9 cellular contexts compared by ENCODE assay signal in the genomic region with DNA sequence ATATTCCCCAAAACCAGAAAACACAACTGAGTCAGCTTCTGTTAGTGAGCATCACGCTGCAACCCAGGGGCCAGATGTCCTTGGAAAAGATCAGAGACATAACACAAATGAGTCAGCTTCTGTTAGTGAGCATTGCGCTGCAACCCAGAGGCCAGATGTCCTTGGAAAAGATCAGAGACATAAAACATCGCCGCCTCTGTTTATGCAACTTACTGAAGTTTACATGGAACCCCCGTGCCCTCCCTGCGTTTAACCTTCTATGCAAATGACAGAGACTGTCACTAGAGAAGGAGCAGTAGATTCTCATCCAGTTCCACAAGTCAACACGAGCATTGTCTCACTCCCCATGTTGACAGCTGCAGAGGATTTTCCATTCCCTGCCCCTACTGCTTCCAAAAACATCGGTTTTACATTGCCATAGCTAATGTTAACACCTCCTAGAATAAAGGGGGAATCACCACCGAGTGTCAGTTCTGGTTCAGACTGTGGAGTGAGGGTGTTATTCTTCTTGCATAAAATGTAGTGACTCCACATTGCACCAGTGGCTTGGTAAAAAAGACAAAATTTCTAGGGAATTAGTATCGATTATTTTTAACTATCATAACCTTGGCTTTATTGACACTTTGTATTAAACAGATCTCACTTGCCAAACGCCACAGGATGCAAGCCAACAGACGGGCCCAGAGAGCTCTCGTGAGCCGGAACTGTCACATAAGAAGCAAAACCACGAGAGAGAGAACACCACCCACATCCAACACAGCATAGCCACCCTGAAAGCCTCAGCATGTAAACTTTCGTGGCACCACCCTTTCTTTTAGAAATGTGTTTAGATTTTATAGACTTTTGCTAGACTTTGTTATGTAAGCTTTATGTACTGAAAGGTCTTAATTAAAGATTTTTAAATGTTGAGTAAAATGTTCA.
A peak's percentile ranks its signal among the peaks of the same experiment; 100 is the strongest.
DNase-seq lines count a peak whose midpoint lies in the region; ATAC-seq and TF ChIP-seq lines count a peak whose summit lies in the region.
"Had no signal": no experiment of that assay in that cellular context is flagged by ENCODE, and none has a peak within 500 bp of the region (broad histone marks: within the 10 kb centered on the region; RNA-seq: fewer than 3 reads in every experiment).

No MANE protein-coding gene starts in this region.

- H3K4me3 Mint-ChIP-seq in activated CD8-positive, alpha-beta memory T cell treated with anti-CD3 and anti-CD28 coated beads, Interleukin-2, amount 10 ng/mL, durations not matched to agents 7 days and 5 days: peak overlapping the region; percentile 21
- H3K4me3 Mint-ChIP-seq in stimulated activated naive CD8-positive, alpha-beta T cell treated with anti-CD3 and anti-CD28 coated beads, Interleukin-15, amount 100 ng/mL, for 72 hours: peak overlapping the region; percentile 30 to 66

- peaks cover 29% of the 10 kb centered on the region for H3K4me1 Mint-ChIP-seq in activated CD8-positive, alpha-beta memory T cell treated with anti-CD3 and anti-CD28 coated beads, Interleukin-2, amount 10 ng/mL, durations not matched to agents 7 days and 5 days
- H3K4me1 Mint-ChIP-seq in stimulated activated naive CD8-positive, alpha-beta T cell treated with anti-CD3 and anti-CD28 coated beads, Interleukin-15, amount 100 ng/mL, for 72 hours: peaks cover 31% of the 10 kb centered on the region

- peaks cover 5% of the 10 kb centered on the region for H3K36me3 Mint-ChIP-seq in activated CD8-positive, alpha-beta memory T cell treated with anti-CD3 and anti-CD28 coated beads, Interleukin-2, amount 10 ng/mL, durations not matched to agents 7 days and 5 days

- intact Hi-C loops in aorta (cut with DNase I): no loop called here

- H3K4me3 ChIP-seq in fibroblast of villous mesenchyme (ENCODE audit: low read depth, low read length) (no peak overlapping the region), aorta (ENCODE audit: low read length in 2 of 2) (no peak overlapping the region)

- H3K9me3 Mint-ChIP-seq in activated CD8-positive, alpha-beta memory T cell treated with anti-CD3 and anti-CD28 coated beads, Interleukin-2, amount 10 ng/mL, durations not matched to agents 7 days and 5 days (ENCODE audit: low read depth): no peaks in the 10 kb centered on the region
- H3K9me3 Mint-ChIP-seq in stimulated activated naive CD8-positive, alpha-beta T cell treated with anti-CD3 and anti-CD28 coated beads, Interleukin-15, amount 100 ng/mL, for 72 hours: no peaks in the 10 kb centered on the region

- H3K36me3 ChIP-seq in aorta (ENCODE audit: control insufficient read depth in 1 of 2, insufficient read depth in 2 of 2, low read length in 1 of 2): no peaks in the 10 kb centered on the region

- no peak overlapping the region for H3K27ac ChIP-seq in aorta (ENCODE audit: low read depth in 1 of 2, low read length in 2 of 2)
- H3K27ac ChIP-seq: 22Rv1 had no signal

- CTCF ChIA-PET in activated CD8-positive, alpha-beta memory T cell treated with anti-CD3 and anti-CD28 coated beads, Interleukin-2, amount 10 ng/mL, durations not matched to agents 7 days and 5 days (lab: Charles Lee): interaction anchor here (0.6 to 1.6 kb wide), 4 partner anchors 13 to 114 kb away, joined by 3 to 4 read pairs (median 4); no protein-coding TSS in a partner anchor

- H3K27me3 Mint-ChIP-seq in activated CD8-positive, alpha-beta memory T cell treated with anti-CD3 and anti-CD28 coated beads, Interleukin-2, amount 10 ng/mL, durations not matched to agents 7 days and 5 days: peaks cover 30% of the 10 kb centered on the region
- H3K27me3 Mint-ChIP-seq in stimulated activated naive CD8-positive, alpha-beta T cell treated with anti-CD3 and anti-CD28 coated beads, Interleukin-15, amount 100 ng/mL, for 72 hours: no peaks in the 10 kb centered on the region

- H3K27ac Mint-ChIP-seq in activated CD8-positive, alpha-beta memory T cell treated with anti-CD3 and anti-CD28 coated beads, Interleukin-2, amount 10 ng/mL, durations not matched to agents 7 days and 5 days: peak overlapping the region; percentile 49
- no peak overlapping the region for H3K27ac Mint-ChIP-seq in stimulated activated naive CD8-positive, alpha-beta T cell treated with anti-CD3 and anti-CD28 coated beads, Interleukin-15, amount 100 ng/mL, for 72 hours

- WGBS in aorta, 2 donors: 56 to 62% methylated on average over 16 of the region's 16 CpGs

- peaks cover 3% of the 10 kb centered on the region for H3K9me3 ChIP-seq in aorta (ENCODE audit: control insufficient read depth, low read length)

- no peak for TF ChIP-seq CTCF in fibroblast of villous mesenchyme (IDR thresholded peaks at IDR 0.05; ENCODE audit: insufficient read depth, low read depth, low read length)

- no peaks in the 10 kb centered on the region for H3K4me1 ChIP-seq in aorta (ENCODE audit: control insufficient read depth in 1 of 2, insufficient read depth in 2 of 2, low read length in 2 of 2)

- peak; percentile 94 for ATAC-seq in activated CD8-positive, alpha-beta memory T cell treated with anti-CD3 and anti-CD28 coated beads, Interleukin-2, amount 10 ng/mL, durations not matched to agents 7 days and 5 days
- ATAC-seq in stimulated activated naive CD8-positive, alpha-beta T cell treated with anti-CD3 and anti-CD28 coated beads, Interleukin-15, amount 100 ng/mL, for 72 hours: peak; percentile 95
- ATAC-seq in aorta (ENCODE audit: low FRiP score): no peak

- peak; percentile 30 for DNase-seq in DMS 273 (lab: John Stamatoyannopoulos, UW; ENCODE audit: unreplicated experiment)
- DNase-seq in DMS 273 treated with DMSO at 0.1 percent for 48 hours (lab: John Stamatoyannopoulos, UW): no peak
- DNase-seq in activated CD8-positive, alpha-beta memory T cell treated with anti-CD3 and anti-CD28 coated beads, Interleukin-2, amount 10 ng/mL, durations not matched to agents 7 days and 5 days: peak; percentile 82
- DNase-seq in fibroblast of villous mesenchyme (ENCODE audit: low read depth): peak; percentile 48
- DNase-seq in stimulated activated naive CD8-positive, alpha-beta T cell treated with anti-CD3 and anti-CD28 coated beads, Interleukin-15, amount 100 ng/mL, for 72 hours: peak; percentile 21 to 38
- no peak for DNase-seq in NCI-H2196 treated with DMSO at 0.1 percent for 48 hours (lab: John Stamatoyannopoulos, UW; ENCODE audit: unreplicated experiment)
- no peak for DNase-seq in NCI-H2081 (lab: John Stamatoyannopoulos, UW)
- DNase-seq in aorta: no peak

- H3K27me3 ChIP-seq in aorta (ENCODE audit: control insufficient read depth in 1 of 2, insufficient read depth in 2 of 2, low read length in 1 of 2): no peaks in the 10 kb centered on the region

Comparison
In these comparisons a context has a peak if more than half of its experiments do, and no peak if none do; other contexts are left out.
1. DNase-seq: peak in DMS 273 (single experiment), activated CD8-positive, alpha-beta memory T cell treated with anti-CD3 and anti-CD28 coated beads, Interleukin-2, amount 10 ng/mL, durations not matched to agents 7 days and 5 days (single experiment), fibroblast of villous mesenchyme (single experiment) and stimulated activated naive CD8-positive, alpha-beta T cell treated with anti-CD3 and anti-CD28 coated beads, Interleukin-15, amount 100 ng/mL, for 72 hours (2 of 2); none in DMS 273 treated with DMSO at 0.1 percent for 48 hours (single experiment), NCI-H2196 treated with DMSO at 0.1 percent for 48 hours (single experiment), NCI-H2081 (0 of 2) and aorta (0 of 2).